ENCODE assay signal across 16 cellular contexts in the genomic region with DNA sequence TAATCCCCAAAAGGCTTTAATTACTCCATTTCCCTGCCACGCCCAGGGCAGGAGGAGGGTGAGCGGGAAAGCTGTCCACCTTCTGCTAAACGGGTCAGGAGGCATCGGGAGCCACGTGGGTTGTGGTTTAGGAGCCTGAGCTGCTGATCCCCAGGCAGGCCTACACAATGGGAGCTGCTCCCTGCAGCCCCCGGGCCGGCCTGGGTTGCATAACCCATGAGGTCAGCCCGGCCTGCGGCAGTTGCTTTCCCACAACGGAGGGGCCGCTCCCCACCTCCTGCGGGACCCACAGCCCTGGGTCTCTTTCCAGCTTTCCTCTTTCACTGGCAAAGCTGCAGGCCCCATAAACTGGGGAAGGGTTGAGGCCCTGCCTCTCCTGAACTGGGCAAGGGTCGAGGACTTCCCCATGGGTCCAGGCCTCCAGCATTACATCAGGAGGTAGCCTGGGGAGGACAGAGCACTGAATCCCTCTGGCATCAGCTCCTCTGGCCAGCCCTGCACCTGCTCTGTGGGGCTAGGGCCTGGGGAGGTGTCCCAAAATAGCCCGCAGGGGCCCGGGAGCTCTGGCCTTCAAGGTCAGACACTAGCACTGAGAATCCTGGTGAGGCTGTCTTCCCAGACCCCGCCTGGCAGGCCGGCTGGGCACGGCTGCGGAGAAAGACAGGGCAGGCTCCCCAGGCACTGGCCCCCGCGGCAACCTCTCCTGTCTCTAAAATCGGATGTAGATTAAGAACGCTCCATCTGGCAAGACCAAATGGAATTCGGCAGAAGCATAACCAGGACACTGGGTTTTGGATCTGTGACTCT. TPM values are rescaled to one million over a fixed set of nuclear protein-coding genes. Genes with fewer than 3 reads are reported as not detected.
DNase-seq lines count a peak whose midpoint lies in the region; ATAC-seq and TF ChIP-seq lines count a peak whose summit lies in the region.
"Had no signal": no experiment of that assay in that cellular context is flagged by ENCODE, and none has a peak within 500 bp of the region (broad histone marks: within the 10 kb centered on the region; RNA-seq: fewer than 3 reads in every experiment).

No MANE protein-coding gene starts in this region.

- ATAC-seq in GM21576 (IDR thresholded peaks at IDR 0.05; ENCODE audit: unreplicated experiment), result no peak
- ATAC-seq: activated CD8-positive, alpha-beta T cell treated with anti-CD3 and anti-CD28 coated beads, Interleukin-2, amount 10 ng/mL, durations not matched to agents 7 days and 5 days; naive thymus-derived CD4-positive, alpha-beta T cell had no signal

- H3K4me2 ChIP-seq in neuronal stem cell (ENCODE audit: insufficient read depth, low read length, poor library complexity, severe bottlenecking), result no peak overlapping the region
- no peak overlapping the region for H3K4me2 ChIP-seq in Karpas-422 (ENCODE audit: low read depth, low read length, poor library complexity, severe bottlenecking)

- peak overlapping the region; percentile 76 for H2BK15ac ChIP-seq in neuronal stem cell (ENCODE audit: low read length)

- H3K14ac ChIP-seq in neuronal stem cell (ENCODE audit: low read length), result no peak overlapping the region

- no CpG with 5 or more reads among the region's 24 CpGs for WGBS in neuronal stem cell (ENCODE audit: extremely low coverage in 2 of 2, insufficient read length in 2 of 2, insufficient replicate concordance in 1 of 2), 2 donors

- H4K8ac ChIP-seq in neuronal stem cell (ENCODE audit: low read depth, low read length), result peak overlapping the region; percentile 31

- no peaks in the 10 kb centered on the region for H4K20me1 ChIP-seq in Karpas-422 (ENCODE audit: insufficient read depth, low read depth, low read length)

- H3K9me2 ChIP-seq in Karpas-422 (replicated peaks; ENCODE audit: insufficient read depth, low read length), result no peaks in the 10 kb centered on the region

- DNase-seq in ELF-1 (ENCODE audit: low read depth, low spot score) (peak; percentile 68), NOMO-1 treated with dmso at 0.1 percent for 144 hours (lab: John Stamatoyannopoulos, UW; ENCODE audit: unreplicated experiment) (peak; percentile 46), fibroblast of mammary gland (ENCODE audit: low read depth) (peak; percentile 15), neuronal stem cell (ENCODE audit: low spot score) (no peak), NCI-H2081 treated with DMSO at 0.1 percent for 48 hours (lab: John Stamatoyannopoulos, UW) (no peak), DMS153 (lab: John Stamatoyannopoulos, UW) (no peak), Karpas-422 (no peak)
- DNase-seq: activated CD8-positive, alpha-beta T cell treated with anti-CD3 and anti-CD28 coated beads, Interleukin-2, amount 10 ng/mL, durations not matched to agents 7 days and 5 days; activated naive CD4-positive, alpha-beta T cell treated with anti-CD3 and anti-CD28 coated beads, Interleukin-2, amount 10 ng/mL, durations not matched to agents 7 days and 5 days; EL; immature natural killer cell; naive thymus-derived CD4-positive, alpha-beta T cell; NCI-H526; T-helper 1 cell had no signal

- H3K4me3 ChIP-seq in fibroblast of mammary gland (ENCODE audit: control insufficient read depth, low read depth, low read length), result no peak overlapping the region
- H3K4me3 ChIP-seq in neuronal stem cell (ENCODE audit: low read length in 2 of 2), result peak overlapping the region in 1 of 2 donors; percentile 75
- no peak overlapping the region for H3K4me3 ChIP-seq in Karpas-422 (ENCODE audit: low read length)

- H3K4me1 ChIP-seq in neuronal stem cell (ENCODE audit: control insufficient read depth in 2 of 2, insufficient read depth in 1 of 2, low read depth in 1 of 2, low read length in 2 of 2) (peaks cover 5 to 7% of the 10 kb centered on the region in 2 donors), Karpas-422 (ENCODE audit: low read length) (no peaks in the 10 kb centered on the region)

- H3K27me3 ChIP-seq in neuronal stem cell (ENCODE audit: control insufficient read depth in 3 of 3, insufficient read depth in 3 of 3, low read depth in 1 of 3, low read length in 3 of 3) (peaks cover 0 to 8% (median 0%) of the 10 kb centered on the region in 3 experiments), Karpas-422 (ENCODE audit: low read length) (no peaks in the 10 kb centered on the region)

- H2AFZ ChIP-seq in neuronal stem cell (ENCODE audit: low read length) (peak overlapping the region; percentile 66), Karpas-422 (ENCODE audit: low read length) (no peak overlapping the region)

- H3K9ac ChIP-seq in neuronal stem cell (ENCODE audit: low read depth, low read length, poor library complexity) (no peak overlapping the region), Karpas-422 (ENCODE audit: low read length) (no peak overlapping the region)

- H2BK5ac ChIP-seq in neuronal stem cell (ENCODE audit: low read length), result no peak overlapping the region

- H3K79me1 ChIP-seq in neuronal stem cell (ENCODE audit: low read depth, low read length), result no peaks in the 10 kb centered on the region

- H3K18ac ChIP-seq in neuronal stem cell (ENCODE audit: low read length), result peak overlapping the region; percentile 61

- H3K27ac ChIP-seq in neuronal stem cell (replicated peaks; ENCODE audit: low read length) (no peak overlapping the region), Karpas-422 (ENCODE audit: low read length) (no peak overlapping the region)

- peak overlapping the region; percentile 68 for H2AK5ac ChIP-seq in neuronal stem cell (ENCODE audit: low read depth, low read length)

- H3K4ac ChIP-seq in neuronal stem cell (ENCODE audit: low read length), result no peak overlapping the region

- no peaks in the 10 kb centered on the region for H3K79me2 ChIP-seq in Karpas-422 (ENCODE audit: low read length)

- H3K23ac ChIP-seq in neuronal stem cell (ENCODE audit: low read depth, low read length, poor library complexity), result no peak overlapping the region

- H3K9me3 ChIP-seq in neuronal stem cell (replicated peaks in 1 of 2; ENCODE audit: control insufficient read depth in 2 of 2, insufficient read depth in 1 of 2, low read depth in 1 of 2, low read length in 2 of 2), result peaks cover 0 to 3% of the 10 kb centered on the region in 2 donors
- no peaks in the 10 kb centered on the region for H3K9me3 ChIP-seq in Karpas-422 (ENCODE audit: low read length)

- peak overlapping the region; percentile 2 for H2BK12ac ChIP-seq in neuronal stem cell (ENCODE audit: low read length)

- H4K91ac ChIP-seq in neuronal stem cell (ENCODE audit: low read depth, low read length, poor library complexity), result no peak overlapping the region

- no peaks in the 10 kb centered on the region for H3K36me3 ChIP-seq in neuronal stem cell (replicated peaks in 1 of 2; ENCODE audit: control insufficient read depth in 2 of 2, insufficient read depth in 2 of 2, low read length in 2 of 2)
- no peaks in the 10 kb centered on the region for H3K36me3 ChIP-seq in Karpas-422 (ENCODE audit: insufficient read depth, low read length)

- no peak overlapping the region for H2BK120ac ChIP-seq in neuronal stem cell (ENCODE audit: low read depth, low read length)

- no peak for TF ChIP-seq CTCF in fibroblast of mammary gland (conservative IDR thresholded peaks at IDR 0.05; ENCODE audit: control insufficient read depth, insufficient read depth, low read depth, low read length)

RNA-seq across cellular contexts. Expression of a gene that starts 47.3 kb away (rescaled TPM):
- polyA plus RNA-seq in neuronal stem cell (2013, experiment 1 of 2), result 1.1 TPM
- polyA plus RNA-seq in neuronal stem cell (2013, experiment 2 of 2), result 0.84 TPM
- total RNA-seq in Karpas-422 (2014; rRNA removed; shearing (Covaris generic); ENCODE audit: low replicate concordance), result not detected in 2 replicates
- total RNA-seq: activated CD8-positive, alpha-beta T cell treated with anti-CD3 and anti-CD28 coated beads, Interleukin-2, amount 10 ng/mL, durations not matched to agents 7 days and 5 days; M059J had no signal
- polyA plus RNA-seq: immature natural killer cell; naive thymus-derived CD4-positive, alpha-beta T cell had no signal

RNA-seq across cellular contexts. Expression of a gene that starts 52.4 kb away (rescaled TPM):
- polyA plus RNA-seq in neuronal stem cell (2013, experiment 1 of 2), result 0.07 TPM
- not detected for polyA plus RNA-seq in neuronal stem cell (2013, experiment 2 of 2)
- total RNA-seq in Karpas-422 (2014; rRNA removed; shearing (Covaris generic); ENCODE audit: low replicate concordance), result not detected in 2 replicates
- total RNA-seq: activated CD8-positive, alpha-beta T cell treated with anti-CD3 and anti-CD28 coated beads, Interleukin-2, amount 10 ng/mL, durations not matched to agents 7 days and 5 days; M059J; naive thymus-derived CD4-positive, alpha-beta T cell had no signal

Comparison
In these comparisons a context has a peak if more than half of its experiments do, and no peak if none do; other contexts are left out.
1. DNase-seq: peak in ELF-1 (single experiment), NOMO-1 treated with dmso at 0.1 percent for 144 hours (single experiment) and fibroblast of mammary gland (single experiment); none in neuronal stem cell (single experiment), NCI-H2081 treated with DMSO at 0.1 percent for 48 hours (single experiment), DMS153 (single experiment) and Karpas-422 (single experiment).